Comparison of ENCODE assay signal across 26 cellular contexts in genomic region chr11:132131962-132132361, GRCh38.
DNase-seq lines count a peak whose midpoint lies in the region; ATAC-seq, FAIRE-seq and TF ChIP-seq lines count a peak whose summit lies in the region.
"Had no signal": no experiment of that assay in that cellular context is flagged by ENCODE, and none has a peak within 500 bp of the region (broad histone marks: within the 10 kb centered on the region; RNA-seq: fewer than 3 reads in every experiment).

No MANE protein-coding gene starts in this region.

- intact Hi-C loops in left ventricle myocardium inferior (cut with micrococcal nuclease): no loop called here

- no peak for TF ChIP-seq CTCF in left ventricle myocardium inferior (IDR thresholded peaks at IDR 0.05; ENCODE audit: borderline replicate concordance)

- no peak overlapping the region for H3K4me3 ChIP-seq in left ventricle myocardium inferior
- H3K4me3 ChIP-seq: PC-9, SJSA1 had no signal

- TF ChIP-seq POLR2A in H54 (IDR thresholded peaks at IDR 0.05; ENCODE audit: low read depth, low read length): no peak

- no peaks in the 10 kb centered on the region for H3K36me3 ChIP-seq in left ventricle myocardium inferior
- H3K36me3 ChIP-seq: BE2C, SJSA1 had no signal

- no peaks in the 10 kb centered on the region for H3K9me3 ChIP-seq in left ventricle myocardium inferior (replicated peaks)
- H3K9me3 ChIP-seq: BE2C, SJSA1 had no signal

- no peak overlapping the region for H3K27ac ChIP-seq in left ventricle myocardium inferior (replicated peaks)
- H3K27ac ChIP-seq: PC-9, SJSA1 had no signal

- peaks cover 66% of the 10 kb centered on the region for H3K27me3 ChIP-seq in left ventricle myocardium inferior (ENCODE audit: low read depth)
- H3K27me3 ChIP-seq: BE2C, SJSA1 had no signal

- no peak for ATAC-seq in GM18502 (IDR thresholded peaks at IDR 0.05; ENCODE audit: poor library complexity, unreplicated experiment)
- ATAC-seq: HepG2, Right ventricle myocardium inferior had no signal

- peaks cover 7% of the 10 kb centered on the region for H3K4me1 ChIP-seq in left ventricle myocardium inferior
- H3K4me1 ChIP-seq: BE2C, SJSA1 had no signal

- DNase-seq in NCI-H510A treated with DMSO at 0.1 percent for 48 hours (lab: John Stamatoyannopoulos, UW) (peak; percentile 68), NCI-H510A (lab: John Stamatoyannopoulos, UW) (no peak), NCI-H748 (lab: John Stamatoyannopoulos, UW; ENCODE audit: unreplicated experiment) (peak; percentile 75), iPS-NIHi7 (ENCODE audit: extremely low spot score) (peak; percentile 65), H54 (ENCODE audit: insufficient read length, low spot score) (no peak), KG1 (lab: John Stamatoyannopoulos, UW) (no peak), left ventricle myocardium inferior (no peak)
- DNase-seq: 8988T, ACHN, BE2C, Calu3, DMS153, DND-41, GOT3, Kasumi-1, NCI-H1092 treated with DMSO at 0.1 percent for 48 hours, NCI-H1436, NCI-H1930, NCI-H2227 treated with DMSO at 0.1 percent for 48 hours, NCI-H524 treated with DMSO at 0.1 percent for 48 hours, PC-9 had no signal

- no peak for FAIRE-seq in H54 (lab: Jason Lieb, UNC)
- FAIRE-seq: GM18507, HepG2 had no signal

Comparison
In these comparisons a context has a peak if more than half of its experiments do, and no peak if none do; other contexts are left out.
1. DNase-seq: peak in NCI-H510A treated with DMSO at 0.1 percent for 48 hours (single experiment), NCI-H748 (single experiment) and iPS-NIHi7 (single experiment); none in NCI-H510A (single experiment), H54 (single experiment), KG1 (single experiment) and left ventricle myocardium inferior (single experiment).